Comparison of ENCODE assay signal across 23 cellular contexts in genomic region chr7:48522692-48523091, GRCh38.
DNase-seq lines count a peak whose midpoint lies in the region; ATAC-seq, FAIRE-seq and TF ChIP-seq lines count a peak whose summit lies in the region.
"Had no signal": no experiment of that assay in that cellular context is flagged by ENCODE, and none has a peak within 500 bp of the region (broad histone marks: within the 10 kb centered on the region; RNA-seq: fewer than 3 reads in every experiment).

No MANE protein-coding gene starts in this region.

- H3K4me2 ChIP-seq in neural progenitor cell: no peak overlapping the region
- H3K4me2 ChIP-seq: GM23338 had no signal

- intact Hi-C loops in MCF 10A (cut with micrococcal nuclease): no loop called here
- intact Hi-C loops in breast epithelium (cut with DNase I; ENCODE audit: low total_unique reads): no loop called here
- intact Hi-C loops in left ventricle myocardium inferior (cut with micrococcal nuclease): no loop called here

- H2AFZ ChIP-seq in neural progenitor cell (replicated peaks): no peak overlapping the region
- H2AFZ ChIP-seq: GM23338 had no signal

- H3K27me3 Mint-ChIP-seq in MCF 10A (ENCODE audit: insufficient read depth, unreplicated experiment) (no peaks in the 10 kb centered on the region), neural progenitor cell (ENCODE audit: insufficient read depth, low read depth) (peaks cover 5% of the 10 kb centered on the region)
- H3K27me3 Mint-ChIP-seq: CD4-positive, CD25-positive, alpha-beta regulatory T cell had no signal

- H3K27me3 ChIP-seq in breast epithelium (no peaks in the 10 kb centered on the region), RWPE2 (ENCODE audit: insufficient read depth, poor library complexity, severe bottlenecking) (no peaks in the 10 kb centered on the region), small intestine (ENCODE audit: control insufficient read depth in 2 of 2, insufficient read depth in 2 of 2, low read length in 2 of 2) (no peaks in the 10 kb centered on the region), neural progenitor cell (no peaks in the 10 kb centered on the region), left ventricle myocardium inferior (ENCODE audit: low read depth) (no peaks in the 10 kb centered on the region)
- H3K27me3 ChIP-seq: BE2C had no signal

- H3K36me3 Mint-ChIP-seq in MCF 10A (ENCODE audit: insufficient read depth, unreplicated experiment) (no peaks in the 10 kb centered on the region), neural progenitor cell (no peaks in the 10 kb centered on the region)
- H3K36me3 Mint-ChIP-seq: CD4-positive, CD25-positive, alpha-beta regulatory T cell; CD8-positive, alpha-beta memory T cell had no signal

- H4K20me1 ChIP-seq in neural progenitor cell (ENCODE audit: low read depth): no peaks in the 10 kb centered on the region

- no peak overlapping the region for H3K4me3 Mint-ChIP-seq in MCF 10A (ENCODE audit: unreplicated experiment)
- no peak overlapping the region for H3K4me3 Mint-ChIP-seq in neural progenitor cell
- H3K4me3 Mint-ChIP-seq: CD4-positive, CD25-positive, alpha-beta regulatory T cell; GM23338 had no signal

- H3K9me3 ChIP-seq in breast epithelium (no peaks in the 10 kb centered on the region), RWPE2 (ENCODE audit: severe bottlenecking) (no peaks in the 10 kb centered on the region), small intestine (ENCODE audit: control insufficient read depth, low read depth) (no peaks in the 10 kb centered on the region), neural progenitor cell (ENCODE audit: low read depth) (no peaks in the 10 kb centered on the region), left ventricle myocardium inferior (replicated peaks) (no peaks in the 10 kb centered on the region)
- H3K9me3 ChIP-seq: BE2C had no signal

- no peak for TF ChIP-seq CTCF in MCF 10A (IDR thresholded peaks at IDR 0.05; ENCODE audit: unreplicated experiment)
- no peak for TF ChIP-seq CTCF in breast epithelium (IDR thresholded peaks at IDR 0.05)
- TF ChIP-seq CTCF in RWPE2 (IDR thresholded peaks at IDR 0.05; ENCODE audit: poor library complexity, severe bottlenecking): no peak
- TF ChIP-seq CTCF in neural progenitor cell (IDR thresholded peaks at IDR 0.05): no peak
- no peak for TF ChIP-seq CTCF in left ventricle myocardium inferior (IDR thresholded peaks at IDR 0.05; ENCODE audit: borderline replicate concordance)

- no peaks in the 10 kb centered on the region for H3K9me3 Mint-ChIP-seq in MCF 10A (ENCODE audit: unreplicated experiment)
- H3K9me3 Mint-ChIP-seq in neural progenitor cell: no peaks in the 10 kb centered on the region
- H3K9me3 Mint-ChIP-seq: GM23338 had no signal

- H3K4me1 ChIP-seq in breast epithelium (no peaks in the 10 kb centered on the region), RWPE2 (ENCODE audit: insufficient read depth, poor library complexity, severe bottlenecking) (no peaks in the 10 kb centered on the region), small intestine (ENCODE audit: control insufficient read depth in 2 of 2, insufficient read depth in 1 of 2, low read depth in 1 of 2, low read length in 1 of 2) (no peaks in the 10 kb centered on the region), neural progenitor cell (peaks cover 8% of the 10 kb centered on the region), left ventricle myocardium inferior (no peaks in the 10 kb centered on the region)
- H3K4me1 ChIP-seq: BE2C had no signal

- no TSS peak for BruUV-seq in MCF 10A (replicated peaks; lab: Mats Ljungman, UMichigan)

- POLR2A ChIA-PET in MCF 10A (lab: Yijun Ruan, JAX): no interaction called here

- no peak for FAIRE-seq in small intestine (lab: Jason Lieb, UNC)
- FAIRE-seq: GM12892, GM18507, H54 had no signal

- ATAC-seq in RWPE2 (ENCODE audit: low read depth): peak; percentile 50; the same call in 1 of the 3 replicates
- ATAC-seq: GM23338 had no signal

- DNase-seq in MCF 10A (ENCODE audit: unreplicated experiment) (peak; percentile 3), breast epithelium (ENCODE audit: low spot score in 2 of 2) (no peak), RWPE2 (ENCODE audit: low spot score) (no peak), kidney tubule cell (ENCODE audit: low spot score) (peak; percentile 20), small intestine (peak; percentile 22), neural progenitor cell (ENCODE audit: low spot score) (no peak), left ventricle myocardium inferior (no peak)
- DNase-seq: ACHN; BE2C; C1 segment of cervical spinal cord; CD4-positive, CD25-positive, alpha-beta regulatory T cell; CD8-positive, alpha-beta memory T cell; COR-L47; DMS 273 treated with DMSO at 0.1 percent for 48 hours; DMS79; GDM1; HCEC 1CT; IMR-90 had no signal

- TF ChIP-seq POLR2A in breast epithelium (IDR thresholded peaks at IDR 0.05): no peak

- H3K27ac Mint-ChIP-seq in MCF 10A (ENCODE audit: low read depth, unreplicated experiment) (no peak overlapping the region), neural progenitor cell (no peak overlapping the region)
- H3K27ac Mint-ChIP-seq: CD4-positive, CD25-positive, alpha-beta regulatory T cell; CD8-positive, alpha-beta memory T cell; GM23338 had no signal

- H3K4me1 Mint-ChIP-seq in MCF 10A (ENCODE audit: insufficient read depth, unreplicated experiment): peaks cover 7% of the 10 kb centered on the region
- H3K4me1 Mint-ChIP-seq in neural progenitor cell: peaks cover 18% of the 10 kb centered on the region
- H3K4me1 Mint-ChIP-seq: CD4-positive, CD25-positive, alpha-beta regulatory T cell; CD8-positive, alpha-beta memory T cell; GM23338 had no signal

- H3K4me3 ChIP-seq in breast epithelium (no peak overlapping the region), RWPE2 (ENCODE audit: severe bottlenecking) (no peak overlapping the region), small intestine (ENCODE audit: low read depth in 1 of 2, low read length in 2 of 2) (no peak overlapping the region), neural progenitor cell (no peak overlapping the region), left ventricle myocardium inferior (no peak overlapping the region)
- H3K4me3 ChIP-seq: GM23338 had no signal

- no peaks in the 10 kb centered on the region for H3F3A ChIP-seq in neural progenitor cell (ENCODE audit: low read depth)

- H3K27ac ChIP-seq in breast epithelium (no peak overlapping the region), RWPE2 (ENCODE audit: poor library complexity, severe bottlenecking) (no peak overlapping the region), small intestine (ENCODE audit: low read depth in 1 of 2, low read length in 1 of 2) (no peak overlapping the region), neural progenitor cell (no peak overlapping the region), left ventricle myocardium inferior (replicated peaks) (no peak overlapping the region)
- H3K27ac ChIP-seq: HL-60 had no signal

- CTCF ChIA-PET in MCF 10A (lab: Yijun Ruan, JAX): interaction anchor here (0.8 kb wide), 1 partner anchor 185 kb away, joined by 3 read pairs; no protein-coding TSS in a partner anchor

- H3K36me3 ChIP-seq in breast epithelium: no peaks in the 10 kb centered on the region
- H3K36me3 ChIP-seq in RWPE2 (ENCODE audit: low read depth): no peaks in the 10 kb centered on the region
- no peaks in the 10 kb centered on the region for H3K36me3 ChIP-seq in small intestine (ENCODE audit: control insufficient read depth in 2 of 2, insufficient read depth in 2 of 2, low read length in 2 of 2)
- no peaks in the 10 kb centered on the region for H3K36me3 ChIP-seq in neural progenitor cell
- no peaks in the 10 kb centered on the region for H3K36me3 ChIP-seq in left ventricle myocardium inferior
- H3K36me3 ChIP-seq: BE2C had no signal

- no peaks in the 10 kb centered on the region for H3K79me2 ChIP-seq in neural progenitor cell (ENCODE audit: low read depth)

- H3K9ac ChIP-seq in neural progenitor cell: no peak overlapping the region

Comparison
In these comparisons a context has a peak if more than half of its experiments do, and no peak if none do; other contexts are left out.
1. DNase-seq: peak in MCF 10A (single experiment), kidney tubule cell (single experiment) and small intestine (single experiment); none in breast epithelium (0 of 2), RWPE2 (single experiment), neural progenitor cell (single experiment) and left ventricle myocardium inferior (single experiment).